9 cellular contexts compared by ENCODE assay signal in genomic region chr2:19362094-19362649, GRCh38. TPM values are rescaled to one million over a fixed set of nuclear protein-coding genes. Genes with fewer than 3 reads are reported as not detected.
DNase-seq lines count a peak whose midpoint lies in the region; ATAC-seq, FAIRE-seq and TF ChIP-seq lines count a peak whose summit lies in the region.
"Had no signal": no experiment of that assay in that cellular context is flagged by ENCODE, and none has a peak within 500 bp of the region (broad histone marks: within the 10 kb centered on the region; RNA-seq: fewer than 3 reads in every experiment).

No MANE protein-coding gene starts in this region.

- peaks cover 17% of the 10 kb centered on the region for H3K4me1 ChIP-seq in DND-41 (ENCODE audit: insufficient read depth, low read length)
- H3K4me1 ChIP-seq in IMR-90 (ENCODE audit: control insufficient read depth, insufficient read depth, low read length): peaks cover 5% of the 10 kb centered on the region; the same call in 1 of the 2 replicates
- peaks cover 10% of the 10 kb centered on the region for H3K4me1 ChIP-seq in iPS-15b (ENCODE audit: control insufficient read depth, insufficient read depth, low read length)
- peaks cover 7 to 57% (median 44%) of the 10 kb centered on the region in 6 donors for H3K4me1 ChIP-seq in spleen

- no peaks in the 10 kb centered on the region for H3K79me2 ChIP-seq in DND-41 (ENCODE audit: insufficient read depth, low read length)

- TF ChIP-seq POLR2A in IMR-90 (IDR thresholded peaks at IDR 0.05; ENCODE audit: low read depth, low read length) (no peak), spleen (IDR thresholded peaks at IDR 0.05) (no peak)

- ATAC-seq in DND-41 (ENCODE audit: insufficient read depth, low read depth) (peak; percentile 62), IMR-90 (ENCODE audit: low read depth) (no peak), GM19397 (IDR thresholded peaks at IDR 0.05; ENCODE audit: unreplicated experiment) (no peak), GM18520 (IDR thresholded peaks at IDR 0.05; ENCODE audit: unreplicated experiment) (no peak)
- ATAC-seq in activated CD8-positive, alpha-beta T cell treated with anti-CD3 and anti-CD28 coated beads, Interleukin-2, amount 10 ng/mL, durations not matched to agents 7 days and 5 days: peak; percentile 40

- H2AFZ ChIP-seq in DND-41 (ENCODE audit: low read depth, low read length): peak overlapping the region; percentile 74
- H2AFZ ChIP-seq in IMR-90 (replicated peaks; ENCODE audit: low read length, poor library complexity): peak overlapping the region; percentile 90

- H2BK20ac ChIP-seq in IMR-90 (ENCODE audit: low read depth, low read length): peak overlapping the region; percentile 88

- BruUV-seq in IMR-90 (replicated peaks; lab: Mats Ljungman, UMichigan): no TSS peak

- no peak for FAIRE-seq in D721Med (lab: Jason Lieb, UNC)

- H2BK5ac ChIP-seq in IMR-90 (ENCODE audit: low read depth, low read length, poor library complexity, severe bottlenecking): peak overlapping the region; percentile 71

- dilution Hi-C loops in IMR-90 (cut with HindIII; ENCODE audit: low sequenced_read_pairs, unreplicated experiment): no loop called here

- H3K9me3 ChIP-seq in DND-41 (ENCODE audit: insufficient read depth, low read length, severe bottlenecking): no peaks in the 10 kb centered on the region
- H3K9me3 ChIP-seq in IMR-90 (ENCODE audit: control insufficient read depth, insufficient read depth, low read length): no peaks in the 10 kb centered on the region
- no peaks in the 10 kb centered on the region for H3K9me3 ChIP-seq in iPS-15b (ENCODE audit: control insufficient read depth, insufficient read depth, low read length)
- no peaks in the 10 kb centered on the region for H3K9me3 ChIP-seq in spleen

- H3K4ac ChIP-seq in IMR-90 (ENCODE audit: low read depth, low read length): peak overlapping the region; percentile 85

- H2AK9ac ChIP-seq in IMR-90 (replicated peaks; ENCODE audit: low read depth, low read length, poor library complexity): no peak overlapping the region

- H4K91ac ChIP-seq in IMR-90 (ENCODE audit: insufficient read depth, low read depth, low read length): peak overlapping the region; percentile 87

- POLR2A ChIA-PET in IMR-90 (lab: Charles Lee; ENCODE audit: unreplicated experiment): no interaction called here
- POLR2A ChIA-PET in activated CD8-positive, alpha-beta T cell treated with anti-CD3 and anti-CD28 coated beads, Interleukin-2, amount 10 ng/mL, durations not matched to agents 7 days and 5 days (lab: Charles Lee): interaction anchor here (5.4 kb wide), 1 partner anchor 14 kb away, joined by 36 read pairs; no protein-coding TSS in a partner anchor

- H3K27ac Mint-ChIP-seq in activated CD8-positive, alpha-beta T cell treated with anti-CD3 and anti-CD28 coated beads, Interleukin-2, amount 10 ng/mL, durations not matched to agents 7 days and 5 days: peak overlapping the region; percentile 44

- 0% methylated on average over 4 of the region's 14 CpGs; no CpG with 5 or more reads in 1 of the 2 experiments for WGBS in IMR-90 (ENCODE audit: extremely low coverage in 2 of 2, insufficient read length in 1 of 2), 2 experiments
- 1 to 4% (median 1%) methylated on average over 14 of the region's 14 CpGs for WGBS in spleen, 5 donors

- H3K27ac ChIP-seq in DND-41 (ENCODE audit: low read length): peak overlapping the region; percentile 26; the same call in 1 of the 2 replicates
- peak overlapping the region; percentile 69; the same call in 1 of the 2 replicates for H3K27ac ChIP-seq in IMR-90 (ENCODE audit: insufficient read depth, low read length)
- peak overlapping the region in 6 of 8 donors; percentile 6 to 55 (median 34) for H3K27ac ChIP-seq in spleen

- H3K9me3 Mint-ChIP-seq in activated CD8-positive, alpha-beta T cell treated with anti-CD3 and anti-CD28 coated beads, Interleukin-2, amount 10 ng/mL, durations not matched to agents 7 days and 5 days (ENCODE audit: insufficient read depth): no peaks in the 10 kb centered on the region

- H3K4me1 Mint-ChIP-seq in activated CD8-positive, alpha-beta T cell treated with anti-CD3 and anti-CD28 coated beads, Interleukin-2, amount 10 ng/mL, durations not matched to agents 7 days and 5 days (ENCODE audit: low read depth): peaks cover 43% of the 10 kb centered on the region

- H3K9me1 ChIP-seq in IMR-90 (ENCODE audit: insufficient read depth, low read length): no peaks in the 10 kb centered on the region

- peak overlapping the region; percentile 48; the same call in 1 of the 3 replicates for H2BK15ac ChIP-seq in IMR-90 (ENCODE audit: low read depth, low read length)

- CTCF ChIA-PET in IMR-90 (lab: Yijun Ruan, JAX): interaction anchor here (0.7 kb wide), 1 partner anchor 975 kb away, joined by 4 read pairs; no protein-coding TSS in a partner anchor
- CTCF ChIA-PET in activated CD8-positive, alpha-beta T cell treated with anti-CD3 and anti-CD28 coated beads, Interleukin-2, amount 10 ng/mL, durations not matched to agents 7 days and 5 days (lab: Charles Lee): interaction anchor here (2.2 kb wide), 1 partner anchor 10 kb away, joined by 5 read pairs; no protein-coding TSS in a partner anchor

- peaks cover 0 to 10% of the 10 kb centered on the region in 2 experiments; a peak in 2 of 4 replicates for H3K79me1 ChIP-seq in IMR-90 (ENCODE audit: low read depth in 1 of 2, low read length in 2 of 2)

- peak overlapping the region; percentile 41 to 85; a peak in 3 of 4 replicates for H4K8ac ChIP-seq in IMR-90 (ENCODE audit: low read depth in 2 of 2, low read length in 2 of 2)

- in situ Hi-C loops in IMR-90 (cut with MboI; ENCODE audit: low sequenced_read_pairs): loop anchor here (5.0 to 10.0 kb wide), 3 partner anchors 615 to 927 kb away; no protein-coding TSS in a partner anchor

- H4K20me1 ChIP-seq in DND-41 (ENCODE audit: insufficient read depth, low read length) (no peaks in the 10 kb centered on the region), IMR-90 (ENCODE audit: insufficient read depth, low read length) (peaks cover 7% of the 10 kb centered on the region; the same call in 1 of the 2 replicates)

- peak overlapping the region; percentile 95 for H3K23ac ChIP-seq in IMR-90 (ENCODE audit: low read depth, low read length)

- no peaks in the 10 kb centered on the region for H3K36me3 ChIP-seq in DND-41 (ENCODE audit: insufficient read depth, low read length)
- no peaks in the 10 kb centered on the region for H3K36me3 ChIP-seq in IMR-90 (ENCODE audit: control insufficient read depth, insufficient read depth, low read length)
- H3K36me3 ChIP-seq in iPS-15b (ENCODE audit: control insufficient read depth, insufficient read depth, low read length): no peaks in the 10 kb centered on the region
- H3K36me3 ChIP-seq in spleen: no peaks in the 10 kb centered on the region

- intact Hi-C loops in IMR-90 (cut with micrococcal nuclease) (loop anchor here (1.0 to 5.0 kb wide), 5 partner anchors 437 to 975 kb away; no protein-coding TSS in a partner anchor), spleen (cut with DNase I; ENCODE audit: low total_unique reads) (loop anchor here (5.0 to 10.0 kb wide), 2 partner anchors 610 to 847 kb away; no protein-coding TSS in a partner anchor)

- H3K14ac ChIP-seq in IMR-90 (replicated peaks; ENCODE audit: low read depth, low read length): peak overlapping the region; percentile 88

- H3K27me3 Mint-ChIP-seq in activated CD8-positive, alpha-beta T cell treated with anti-CD3 and anti-CD28 coated beads, Interleukin-2, amount 10 ng/mL, durations not matched to agents 7 days and 5 days (ENCODE audit: low read depth): peaks cover 91% of the 10 kb centered on the region

- peak overlapping the region; percentile 99 for H3K18ac ChIP-seq in IMR-90 (ENCODE audit: low read depth, low read length)

- no peak for TF ChIP-seq CTCF in DND-41 (IDR thresholded peaks at IDR 0.05; ENCODE audit: borderline replicate concordance, extremely low read depth, low read length, poor library complexity, severe bottlenecking)
- no peak for TF ChIP-seq CTCF in IMR-90 (conservative IDR thresholded peaks at IDR 0.05; ENCODE audit: low read depth, low read length)
- no peak for TF ChIP-seq CTCF in spleen (IDR thresholded peaks at IDR 0.05 in 8 of 11, conservative IDR thresholded peaks at IDR 0.05 in 3 of 11)
- TF ChIP-seq CTCF in D721Med (IDR thresholded peaks at IDR 0.05; ENCODE audit: insufficient read depth, missing control alignments): no peak

- H3K27me3 ChIP-seq in DND-41 (ENCODE audit: insufficient read depth, low read length, poor library complexity): peaks cover 36% of the 10 kb centered on the region
- H3K27me3 ChIP-seq in IMR-90 (ENCODE audit: control insufficient read depth, insufficient read depth, low read length): peaks cover 8% of the 10 kb centered on the region; the same call in 1 of the 2 replicates
- peaks cover 96% of the 10 kb centered on the region for H3K27me3 ChIP-seq in iPS-15b (ENCODE audit: control insufficient read depth, insufficient read depth, low read length)
- peaks cover 0 to 80% (median 57%) of the 10 kb centered on the region in 7 donors for H3K27me3 ChIP-seq in spleen (replicated peaks in 1 of 7)

- H3K9ac ChIP-seq in DND-41 (ENCODE audit: low read depth, low read length) (peak overlapping the region; percentile 48), IMR-90 (ENCODE audit: low read depth, low read length) (peak overlapping the region; percentile 91), iPS-15b (ENCODE audit: low read depth, low read length) (no peak overlapping the region)

- no peak for TF ChIP-seq RAD21 in IMR-90 (IDR thresholded peaks at IDR 0.05; ENCODE audit: low read length)

- peak overlapping the region; percentile 72; the same call in 1 of the 2 replicates for H3K56ac ChIP-seq in IMR-90 (ENCODE audit: extremely low read depth, insufficient read depth, low read length)

- peak overlapping the region; percentile 83 for H3K4me3 Mint-ChIP-seq in activated CD8-positive, alpha-beta T cell treated with anti-CD3 and anti-CD28 coated beads, Interleukin-2, amount 10 ng/mL, durations not matched to agents 7 days and 5 days

- H2AK5ac ChIP-seq in IMR-90 (ENCODE audit: low read depth, low read length): no peak overlapping the region

- H3K36me3 Mint-ChIP-seq in activated CD8-positive, alpha-beta T cell treated with anti-CD3 and anti-CD28 coated beads, Interleukin-2, amount 10 ng/mL, durations not matched to agents 7 days and 5 days (ENCODE audit: low read depth): no peaks in the 10 kb centered on the region

- DNase-seq in DND-41 (peak; percentile 28), IMR-90 (peak; percentile 50), spleen (no peak), D721Med (ENCODE audit: insufficient read length, low spot score) (no peak)
- peak; percentile 35 for DNase-seq in activated CD8-positive, alpha-beta T cell treated with anti-CD3 and anti-CD28 coated beads, Interleukin-2, amount 10 ng/mL, durations not matched to agents 7 days and 5 days

- peak overlapping the region; percentile 99 for H4K5ac ChIP-seq in IMR-90 (ENCODE audit: low read depth, low read length)

- H3K4me3 ChIP-seq in DND-41 (ENCODE audit: low read depth in 1 of 2, low read length in 2 of 2) (peak overlapping the region; percentile 38 to 60; a peak in 3 of 4 replicates), IMR-90 (ENCODE audit: insufficient read depth, low read depth, low read length) (peak overlapping the region; percentile 96), iPS-15b (ENCODE audit: low read depth, low read length) (peak overlapping the region; percentile 36), spleen (peak overlapping the region; percentile 53 to 78 (median 60))

- H3K4me2 ChIP-seq in DND-41 (ENCODE audit: insufficient read depth, low read length) (peak overlapping the region; percentile 71), IMR-90 (ENCODE audit: low read depth, low read length) (peak overlapping the region; percentile 100)

- H2BK120ac ChIP-seq in IMR-90 (ENCODE audit: low read depth, low read length): peak overlapping the region; percentile 95

RNA-seq across cellular contexts. Expression of gene OSR1, which starts 3.7 kb away (rescaled TPM):
- total RNA-seq in IMR-90 (2012; rRNA removed): 12.4 and 14.7 TPM in 2 replicates
- polyA plus RNA-seq in IMR-90 (2012; rRNA removed): 48.0 and 51.9 TPM in 2 replicates
- polyA plus RNA-seq in IMR-90 (2012; cell fraction: cytosol; rRNA removed): 31.5 and 51.7 TPM in 2 replicates
- polyA plus RNA-seq in IMR-90 (2012; cell fraction: nucleus; rRNA removed; ENCODE audit: low replicate concordance): 67.0 and 99.5 TPM in 2 replicates
- total RNA-seq in activated CD8-positive, alpha-beta T cell treated with anti-CD3 and anti-CD28 coated beads, Interleukin-2, amount 10 ng/mL, durations not matched to agents 7 days and 5 days: not detected
- under 1 TPM in 2 of 7 donors, not detected in 5; 0.23 to 0.32 TPM for total RNA-seq in spleen
- 1 to 10 TPM in 1 of 3 donors, under 1 TPM in 2; 0.04 to 1.4 (median 0.13) TPM for polyA plus RNA-seq in spleen
- total RNA-seq: T-helper 2 cell treated with Interferon-gamma antibody and Interleukin-4, amounts not matched to agents 100 ng/mL and 5 ng/mL, for 36 hours had no signal

Comparison
In these comparisons a context has a peak if more than half of its experiments do, and no peak if none do; other contexts are left out.
1. ATAC-seq: peak in DND-41 (single experiment) and activated CD8-positive, alpha-beta T cell treated with anti-CD3 and anti-CD28 coated beads, Interleukin-2, amount 10 ng/mL, durations not matched to agents 7 days and 5 days (single experiment); none in IMR-90 (single experiment), GM19397 (single experiment) and GM18520 (single experiment).
2. DNase-seq: peak in DND-41 (single experiment), IMR-90 (single experiment) and activated CD8-positive, alpha-beta T cell treated with anti-CD3 and anti-CD28 coated beads, Interleukin-2, amount 10 ng/mL, durations not matched to agents 7 days and 5 days (single experiment); none in spleen (single experiment) and D721Med (single experiment).
3. H3K4me3 ChIP-seq: peak in every context shown above with its lines; median percentile 96 in IMR-90; 60 in spleen; 49 in DND-41; 36 in iPS-15b.
4. RNA of gene OSR1, which starts 3.7 kb away (total RNA-seq): 12.4 to 14.7 TPM in IMR-90; not detected in activated CD8-positive, alpha-beta T cell treated with anti-CD3 and anti-CD28 coated beads, Interleukin-2, amount 10 ng/mL, durations not matched to agents 7 days and 5 days and 0.23 to 0.32 TPM in spleen; every median in the first group is over 10 times any median in the second.
5. Peak in every context shown above with its lines, with median percentiles within 50 percentile points of each other: H3K27ac ChIP-seq.